In the genomic region with DNA sequence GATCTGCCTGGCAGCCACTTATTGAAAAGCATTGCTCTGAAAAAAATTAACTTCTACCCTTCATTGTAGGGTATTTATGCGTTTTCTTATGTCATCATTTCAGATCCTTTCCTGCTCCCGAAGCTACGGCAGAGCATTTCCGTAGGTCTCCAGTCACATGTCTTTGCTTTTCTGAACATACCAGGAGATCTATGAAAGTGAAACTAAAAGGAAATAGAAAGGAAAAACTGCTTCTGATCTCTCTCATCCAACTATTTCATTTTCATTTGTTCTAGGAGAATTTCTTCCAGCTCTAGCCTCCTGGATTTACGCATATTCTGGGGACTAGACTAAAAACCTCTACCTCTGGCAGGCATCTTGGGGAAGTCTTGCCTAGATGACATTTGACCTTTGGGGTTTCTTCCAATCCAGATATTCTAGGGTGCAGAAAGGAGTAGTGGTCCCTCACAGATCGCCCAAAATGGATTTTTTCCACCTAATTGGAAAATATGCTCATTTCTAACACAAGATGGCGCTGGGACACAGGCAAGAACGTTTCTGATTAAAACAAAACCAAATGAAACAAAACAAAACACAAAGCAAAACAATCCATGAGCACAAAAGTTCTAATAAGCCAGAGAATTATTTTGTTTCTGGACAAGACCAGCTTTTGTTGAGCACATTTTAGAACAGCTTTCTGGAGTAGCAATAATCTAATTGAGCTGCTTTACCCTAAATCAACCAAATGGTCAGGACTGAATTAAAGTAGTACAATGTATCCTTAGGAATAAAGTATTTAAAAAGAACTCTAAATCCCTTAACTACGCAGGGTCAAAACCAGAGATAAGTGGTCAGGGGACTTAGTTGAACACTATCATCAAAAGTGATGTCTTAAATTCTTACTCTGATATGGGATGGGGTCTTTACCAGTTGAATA, we compare ENCODE assay signal across 1 cellular context.
TF ChIP-seq lines count a peak whose summit lies in the region.

No MANE protein-coding gene starts in this region.

TF ChIP-seq in HCT116, 20 proteins besides CTCF, POLR2A, EP300 and RAD21 (continued from another document):
- TF ChIP-seq, protein P1, sequence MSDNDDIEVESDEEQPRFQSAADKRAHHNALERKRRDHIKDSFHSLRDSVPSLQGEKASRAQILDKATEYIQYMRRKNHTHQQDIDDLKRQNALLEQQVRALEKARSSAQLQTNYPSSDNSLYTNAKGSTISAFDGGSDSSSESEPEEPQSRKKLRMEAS (IDR thresholded peaks at IDR 0.05): no peak
- TF ChIP-seq, protein P2, sequence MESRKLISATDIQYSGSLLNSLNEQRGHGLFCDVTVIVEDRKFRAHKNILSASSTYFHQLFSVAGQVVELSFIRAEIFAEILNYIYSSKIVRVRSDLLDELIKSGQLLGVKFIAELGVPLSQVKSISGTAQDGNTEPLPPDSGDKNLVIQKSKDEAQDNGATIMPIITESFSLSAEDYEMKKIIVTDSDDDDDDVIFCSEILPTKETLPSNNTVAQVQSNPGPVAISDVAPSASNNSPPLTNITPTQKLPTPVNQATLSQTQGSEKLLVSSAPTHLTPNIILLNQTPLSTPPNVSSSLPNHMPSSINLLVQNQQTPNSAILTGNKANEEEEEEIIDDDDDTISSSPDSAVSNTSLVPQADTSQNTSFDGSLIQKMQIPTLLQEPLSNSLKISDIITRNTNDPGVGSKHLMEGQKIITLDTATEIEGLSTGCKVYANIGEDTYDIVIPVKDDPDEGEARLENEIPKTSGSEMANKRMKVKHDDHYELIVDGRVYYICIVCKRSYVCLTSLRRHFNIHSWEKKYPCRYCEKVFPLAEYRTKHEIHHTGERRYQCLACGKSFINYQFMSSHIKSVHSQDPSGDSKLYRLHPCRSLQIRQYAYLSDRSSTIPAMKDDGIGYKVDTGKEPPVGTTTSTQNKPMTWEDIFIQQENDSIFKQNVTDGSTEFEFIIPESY (IDR thresholded peaks at IDR 0.05; ENCODE audit: extremely low read depth, insufficient replicate concordance, low read length): no peak
